ENCODE assay signal across 1 cellular context in genomic region chr6:27531772-27532459, GRCh38.
TF ChIP-seq lines count a peak whose summit lies in the region.

No MANE protein-coding gene starts in this region.

TF ChIP-seq in K562, 482 proteins besides CTCF, POLR2A, EP300 and RAD21 (continued from another document):
- TF ChIP-seq FOXO4 (CRISPR knock-in tag; IDR thresholded peaks at IDR 0.05): no peak
- TF ChIP-seq EP400 (IDR thresholded peaks at IDR 0.05): no peak; the same call in 1 of the 2 replicates
- TF ChIP-seq GMEB1 (CRISPR knock-in tag; IDR thresholded peaks at IDR 0.05): no peak
- TF ChIP-seq ZNF785 (CRISPR knock-in tag; IDR thresholded peaks at IDR 0.05): no peak
- peak in 1 of 2 experiments; percentile 85; a peak in 1 of 4 replicates for TF ChIP-seq RCOR1 (IDR thresholded peaks at IDR 0.05; ENCODE audit: borderline replicate concordance in 1 of 2, low read depth in 2 of 2, low read length in 2 of 2)
- TF ChIP-seq MITF (IDR thresholded peaks at IDR 0.05): no peak
- no peak for TF ChIP-seq GATAD2B (IDR thresholded peaks at IDR 0.05; ENCODE audit: borderline replicate concordance)
- TF ChIP-seq MTA2 (IDR thresholded peaks at IDR 0.05; ENCODE audit: low read depth): no peak
- TF ChIP-seq NR2C2 (CRISPR knock-in tag; IDR thresholded peaks at IDR 0.05): no peak
- peak; percentile 85 for TF ChIP-seq NR2C2 (tag; IDR thresholded peaks at IDR 0.05)
- peak; percentile 80 for TF ChIP-seq NFIC (IDR thresholded peaks at IDR 0.05)
- peak; percentile 89 for TF ChIP-seq POLR3A (IDR thresholded peaks at IDR 0.05; ENCODE audit: borderline replicate concordance, extremely low read depth, insufficient read depth, insufficient read length)
- TF ChIP-seq ZKSCAN1 (IDR thresholded peaks at IDR 0.05; ENCODE audit: low read depth, low read length): peak; percentile 38; the same call in 1 of the 2 replicates
- TF ChIP-seq POLR3G (IDR thresholded peaks at IDR 0.05; ENCODE audit: extremely low read depth, insufficient read length, insufficient replicate concordance): peak; percentile 37
- no peak for TF ChIP-seq SMARCE1 (IDR thresholded peaks at IDR 0.05)
- no peak for TF ChIP-seq RBM39 (optimal IDR thresholded peaks at IDR 0.05; ENCODE audit: low read depth, low read length)
- no peak for TF ChIP-seq FOXJ2 (tag; IDR thresholded peaks at IDR 0.05)
- TF ChIP-seq CREBBP (IDR thresholded peaks at IDR 0.05; ENCODE audit: low read depth, low read length): no peak
- peak; percentile 60 to 67 for TF ChIP-seq NRF1 (conservative IDR thresholded peaks at IDR 0.05 in 1 of 2, IDR thresholded peaks at IDR 0.05 in 1 of 2)
- TF ChIP-seq ZNF551 (CRISPR knock-in tag; IDR thresholded peaks at IDR 0.05): no peak
- no peak for TF ChIP-seq E2F8 (IDR thresholded peaks at IDR 0.05; ENCODE audit: low read depth, partially characterized antibody)
- TF ChIP-seq FOXK2 (conservative IDR thresholded peaks at IDR 0.05 in 1 of 2, IDR thresholded peaks at IDR 0.05 in 1 of 2; ENCODE audit: low read depth in 2 of 2): 0 out of 4 replicates have a peak, but pooled peaks of 1 of the 2 experiments have one; percentile 40
- peak; percentile 99 for TF ChIP-seq TBP (optimal IDR thresholded peaks at IDR 0.05; ENCODE audit: low read depth, low read length)
- no peak; the same call in 1 of the 2 replicates for TF ChIP-seq MYC (IDR thresholded peaks at IDR 0.05; ENCODE audit: low read depth, low read length)
- no peak for TF ChIP-seq MYC (CRISPR knock-in tag; IDR thresholded peaks at IDR 0.05; ENCODE audit: borderline replicate concordance, low read depth)
- no peak for TF ChIP-seq NFYB (IDR thresholded peaks at IDR 0.05; ENCODE audit: extremely low read depth, insufficient read length)
- peak; percentile 77; the same call in 1 of the 2 replicates for TF ChIP-seq TEAD4 (IDR thresholded peaks at IDR 0.05; ENCODE audit: low read length)
- TF ChIP-seq TEAD4 (CRISPR knock-in tag; IDR thresholded peaks at IDR 0.05; ENCODE audit: borderline replicate concordance): no peak
- TF ChIP-seq MEIS2 (IDR thresholded peaks at IDR 0.05; ENCODE audit: partially characterized antibody): peak; percentile 36
- TF ChIP-seq BRF1 (IDR thresholded peaks at IDR 0.05; ENCODE audit: borderline replicate concordance, extremely low read depth, insufficient read length): no peak
- TF ChIP-seq ZBTB7A (IDR thresholded peaks at IDR 0.05; ENCODE audit: borderline replicate concordance, control insufficient read depth, low read depth, low read length): no peak
- no peak for TF ChIP-seq FOXJ3 (CRISPR knock-in tag; IDR thresholded peaks at IDR 0.05)
- TF ChIP-seq CSDE1 (IDR thresholded peaks at IDR 0.05): 0 out of 4 replicates have a peak, but pooled peaks of 1 of the 2 experiments have one; percentile 13
- no peak for TF ChIP-seq E2F4 (CRISPR knock-in tag; IDR thresholded peaks at IDR 0.05; ENCODE audit: low read depth)
- TF ChIP-seq STAT5A (IDR thresholded peaks at IDR 0.05; ENCODE audit: borderline replicate concordance, low read length): peak; percentile 45; the same call in 1 of the 2 replicates
- peak in 1 of 2 experiments; percentile 64; a peak in 1 of 4 replicates for TF ChIP-seq ARNT (IDR thresholded peaks at IDR 0.05)
- TF ChIP-seq RNF2 (IDR thresholded peaks at IDR 0.05): 0 out of 2 replicates have a peak, but pooled peaks have one; percentile 47
- TF ChIP-seq ETS1 (conservative IDR thresholded peaks at IDR 0.05; ENCODE audit: control insufficient read depth, low read depth, low read length): peak; percentile 79; the same call in 1 of the 2 replicates
- no peak for TF ChIP-seq RREB1 (CRISPR knock-in tag; IDR thresholded peaks at IDR 0.05)
- TF ChIP-seq EHMT2 (IDR thresholded peaks at IDR 0.05): peak; percentile 57; the same call in 1 of the 2 replicates
- TF ChIP-seq PTRF (tag; IDR thresholded peaks at IDR 0.05): no peak
- no peak for TF ChIP-seq ATF1 (CRISPR knock-in tag; IDR thresholded peaks at IDR 0.05)
- peak; percentile 41; the same call in 1 of the 2 replicates for TF ChIP-seq ATF1 (tag; IDR thresholded peaks at IDR 0.05)
